Comparison of ENCODE assay signal across 8 cellular contexts in the genomic region with DNA sequence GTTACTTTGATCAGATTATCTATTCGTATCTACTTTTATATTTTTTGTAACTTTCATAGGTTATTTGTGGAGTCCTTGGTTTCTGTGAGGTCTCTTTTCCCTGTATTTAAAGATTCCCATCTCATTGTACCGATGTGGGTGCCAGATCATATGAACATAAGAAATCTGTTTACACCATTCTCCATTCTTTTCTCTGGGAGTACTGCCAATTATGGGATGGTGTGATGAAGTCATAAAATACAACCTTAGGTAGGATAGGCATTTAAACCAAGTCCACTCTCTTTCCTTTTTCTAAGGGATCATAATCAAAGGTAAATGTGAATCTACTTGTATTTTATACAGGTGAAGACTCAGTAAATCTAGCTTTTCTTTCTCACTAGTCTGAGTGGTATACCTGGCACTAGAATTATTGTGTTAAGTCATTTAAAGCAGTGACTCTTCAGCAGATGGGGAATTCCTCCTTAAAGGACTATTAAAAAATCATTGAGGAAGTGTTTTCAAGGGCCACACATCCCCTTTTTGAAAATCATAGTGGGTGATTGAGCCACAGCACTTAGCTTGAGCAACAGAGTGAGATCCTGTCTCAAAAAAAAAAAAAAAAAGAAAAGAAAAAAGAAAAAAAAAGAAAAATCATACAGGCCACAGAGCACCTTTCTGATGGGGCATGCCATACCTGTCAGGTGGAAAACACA. TPM values are rescaled to one million over a fixed set of nuclear protein-coding genes. Genes with fewer than 3 reads are reported as not detected.
DNase-seq lines count a peak whose midpoint lies in the region; ATAC-seq and TF ChIP-seq lines count a peak whose summit lies in the region.

No MANE protein-coding gene starts in this region.

- CTCF ChIA-PET in mammary epithelial cell (lab: Charles Lee; ENCODE audit: low non-redundant PET), result no interaction called here

- H3K9ac ChIP-seq in mammary epithelial cell (ENCODE audit: insufficient read depth, low read length), result no peak overlapping the region

- peak overlapping the region; percentile 20 for H3K27ac Mint-ChIP-seq in osteocyte (ENCODE audit: unreplicated experiment)

- H3K4me3 ChIP-seq in mammary epithelial cell (replicated peaks in 1 of 3; ENCODE audit: insufficient read depth in 1 of 3, low read depth in 2 of 3, low read length in 3 of 3), result no peak overlapping the region

- H3K4me1 Mint-ChIP-seq in osteocyte (ENCODE audit: unreplicated experiment), result peaks cover 13% of the 10 kb centered on the region

- peaks cover 4% of the 10 kb centered on the region for H3K9me3 Mint-ChIP-seq in osteocyte (ENCODE audit: unreplicated experiment)

- no peaks in the 10 kb centered on the region for H3K36me3 ChIP-seq in mammary epithelial cell (ENCODE audit: insufficient read depth, low read length)

- DNase-seq in MV-4-11 (lab: John Stamatoyannopoulos, UW), result peak; percentile 86
- peak; percentile 63 for DNase-seq in mammary epithelial cell
- DNase-seq in osteocyte (ENCODE audit: extremely low spot score, unreplicated experiment), result no peak
- no peak for DNase-seq in retina
- DNase-seq in HPDE6-E6E7 (ENCODE audit: extremely low spot score), result no peak

- BruUV-seq in mammary epithelial cell (replicated peaks; lab: Mats Ljungman, UMichigan), result no TSS peak

- no peak overlapping the region for H2AFZ ChIP-seq in mammary epithelial cell (ENCODE audit: low read depth, low read length)

- H3K4me3 Mint-ChIP-seq in osteocyte (ENCODE audit: unreplicated experiment), result no peak overlapping the region

- H3K79me2 ChIP-seq in mammary epithelial cell (ENCODE audit: insufficient read depth, low read length), result no peaks in the 10 kb centered on the region

- intact Hi-C loops in mammary epithelial cell (cut with micrococcal nuclease), result no loop called here

- H3K9me3 ChIP-seq in mammary epithelial cell (replicated peaks; ENCODE audit: insufficient read depth, low read length), result no peaks in the 10 kb centered on the region

- no peaks in the 10 kb centered on the region for H3K27me3 ChIP-seq in mammary epithelial cell (ENCODE audit: insufficient read depth, low read length)

- H3K4me2 ChIP-seq in mammary epithelial cell (ENCODE audit: insufficient read depth, low read depth, low read length), result no peak overlapping the region

- dilution Hi-C loops in mammary epithelial cell (cut with HindIII; ENCODE audit: low sequenced_read_pairs), result no loop called here

- peaks cover 8% of the 10 kb centered on the region for H3K36me3 Mint-ChIP-seq in osteocyte (ENCODE audit: unreplicated experiment)

- in situ Hi-C loops in mammary epithelial cell (cut with MboI; ENCODE audit: low sequenced_read_pairs in 2 of 2), result no loop called here

- no peaks in the 10 kb centered on the region for H3K27me3 Mint-ChIP-seq in osteocyte (ENCODE audit: unreplicated experiment)

- no peak overlapping the region for H3K27ac ChIP-seq in mammary epithelial cell (ENCODE audit: insufficient read depth, low read depth, low read length)

- peak; percentile 45 for ATAC-seq in GM18508 (IDR thresholded peaks at IDR 0.05; ENCODE audit: insufficient read depth, unreplicated experiment)
- no peak for ATAC-seq in HG02938 (IDR thresholded peaks at IDR 0.05; ENCODE audit: unreplicated experiment)
- no peak for ATAC-seq in GM18870 (IDR thresholded peaks at IDR 0.05; ENCODE audit: unreplicated experiment)

- WGBS in mammary epithelial cell (ENCODE audit: low coverage, missing lambda C conversion rate), result 23% methylated on average over 2 of the region's 2 CpGs

- no peaks in the 10 kb centered on the region for H4K20me1 ChIP-seq in mammary epithelial cell (ENCODE audit: insufficient read depth, low read length)

- TF ChIP-seq CTCF in mammary epithelial cell (conservative IDR thresholded peaks at IDR 0.05 in 1 of 2, IDR thresholded peaks at IDR 0.05 in 1 of 2; ENCODE audit: extremely low read depth in 1 of 2, insufficient read depth in 1 of 2, low read depth in 1 of 2, low read length in 2 of 2), result no peak
- no peak for TF ChIP-seq CTCF in osteocyte (IDR thresholded peaks at IDR 0.05)

- H3K4me1 ChIP-seq in mammary epithelial cell (ENCODE audit: insufficient read depth, low read length), result no peaks in the 10 kb centered on the region

RNA-seq across cellular contexts. Expression of a gene that starts 12.3 kb away (rescaled TPM):
- total RNA-seq in mammary epithelial cell, result 10 to 100 TPM; 27.0 to 85.8 TPM
- 15.3 TPM for polyA plus RNA-seq in mammary epithelial cell
- 32.8 TPM for polyA minus RNA-seq in mammary epithelial cell
- 18.2 and 30.1 TPM in 2 replicates for total RNA-seq in osteocyte

RNA-seq across cellular contexts. Expression of a gene that starts 58.0 kb away (rescaled TPM):
- total RNA-seq in mammary epithelial cell, result 10 to 100 TPM; 19.4 to 21.5 TPM
- 22.0 TPM for polyA plus RNA-seq in mammary epithelial cell
- 39.1 TPM for polyA minus RNA-seq in mammary epithelial cell
- 22.2 and 23.9 TPM in 2 replicates for total RNA-seq in osteocyte

Comparison
In these comparisons a context has a peak if more than half of its experiments do, and no peak if none do; other contexts are left out.
1. DNase-seq: peak in MV-4-11 (single experiment) and mammary epithelial cell (single experiment); none in osteocyte (single experiment), retina (single experiment) and HPDE6-E6E7 (single experiment).